19 cellular contexts compared by ENCODE assay signal in the genomic region with DNA sequence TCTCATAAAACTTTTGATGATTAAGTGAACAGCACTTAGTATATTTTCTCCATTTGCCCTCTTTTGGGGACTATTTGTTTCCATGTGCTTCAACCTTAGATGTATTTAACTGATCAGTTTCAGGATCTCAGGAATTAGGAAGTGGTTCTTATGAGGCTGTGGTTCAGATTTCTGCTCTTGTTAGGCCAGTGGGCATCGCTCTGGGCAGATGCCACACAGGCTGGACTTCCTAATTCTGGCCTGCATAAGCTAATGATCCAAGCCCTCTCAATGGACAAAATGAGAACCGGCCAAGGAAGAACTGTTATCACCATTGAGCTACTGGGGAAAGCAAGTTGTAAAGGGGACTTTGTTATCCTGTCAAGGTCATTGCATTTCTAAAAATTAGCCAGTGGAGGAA.
"Had no signal": no experiment of that assay in that cellular context is flagged by ENCODE, and none has a peak within 500 bp of the region (broad histone marks: within the 10 kb centered on the region; RNA-seq: fewer than 3 reads in every experiment).

No MANE protein-coding gene starts in this region.

- DNase-seq: activated CD4-positive, alpha-beta T cell treated with anti-CD3 and anti-CD28 coated beads for 36 hours; activated CD4-positive, alpha-beta T cell treated with anti-CD3 and anti-CD28 coated beads, Interleukin-2, amount 50 U/mL, for 48 hours; activated gamma-delta T cell treated with Interleukin-2 at 50 U/mL for 16 hours; adrenal gland; dermis blood vessel endothelial cell; effector memory CD4-positive, alpha-beta T cell; esophagus squamous epithelium; midbrain; ovary; sigmoid colon; stimulated activated CD4-positive, alpha-beta T cell treated with anti-CD3 and anti-CD28 coated beads, Interleukin-4, amount 100 ng/mL, for 24 hours; SW 1271; T-helper 2 cell had no signal

- H3K4me3 ChIP-seq: adrenal gland, esophagus squamous epithelium, lung, neural progenitor cell, ovary, sigmoid colon, thoracic aorta had no signal

- H3K9me3 Mint-ChIP-seq: activated naive CD4-positive, alpha-beta T cell treated with anti-CD3 and anti-CD28 coated beads, Interleukin-2, amount 50 U/mL, for 72 hours; neural progenitor cell; stimulated activated memory B cell treated with anti-CD40 and anti-IgM and Interleukin-4, amounts not matched to agents 10 μg/mL and 1 μg/mL and 100 μg/mL, for 72 hours; WTC11 had no signal

- H3K27me3 Mint-ChIP-seq: activated CD4-positive, alpha-beta T cell treated with anti-CD3 and anti-CD28 coated beads for 36 hours; stimulated activated memory B cell treated with anti-CD40 and anti-IgM and Interleukin-4, amounts not matched to agents 10 μg/mL and 1 μg/mL and 100 μg/mL, for 72 hours had no signal

- H3K36me3 Mint-ChIP-seq: activated naive CD4-positive, alpha-beta T cell treated with anti-CD3 and anti-CD28 coated beads, Interleukin-2, amount 50 U/mL, for 72 hours; neural progenitor cell; stimulated activated memory B cell treated with anti-CD40 and anti-IgM and Interleukin-4, amounts not matched to agents 10 μg/mL and 1 μg/mL and 100 μg/mL, for 72 hours; WTC11 had no signal

- H3K4me1 Mint-ChIP-seq: stimulated activated memory B cell treated with anti-CD40 and anti-IgM and Interleukin-4, amounts not matched to agents 10 μg/mL and 1 μg/mL and 100 μg/mL, for 72 hours had no signal

- H3K27me3 ChIP-seq: adrenal gland, esophagus squamous epithelium, ovary, sigmoid colon had no signal

- H3K27ac Mint-ChIP-seq: activated CD4-positive, alpha-beta T cell treated with anti-CD3 and anti-CD28 coated beads for 36 hours; activated naive CD4-positive, alpha-beta T cell treated with anti-CD3 and anti-CD28 coated beads, Interleukin-2, amount 50 U/mL, for 72 hours; neural progenitor cell; stimulated activated memory B cell treated with anti-CD40 and anti-IgM and Interleukin-4, amounts not matched to agents 10 μg/mL and 1 μg/mL and 100 μg/mL, for 72 hours; WTC11 had no signal

- H3K4me3 Mint-ChIP-seq: activated CD4-positive, alpha-beta T cell treated with anti-CD3 and anti-CD28 coated beads for 36 hours; neural progenitor cell; stimulated activated memory B cell treated with anti-CD40 and anti-IgM and Interleukin-4, amounts not matched to agents 10 μg/mL and 1 μg/mL and 100 μg/mL, for 72 hours; WTC11 had no signal

- H3K27ac ChIP-seq: adrenal gland, esophagus squamous epithelium, neural progenitor cell, ovary, sigmoid colon, thoracic aorta had no signal

- H3K36me3 ChIP-seq: adrenal gland, esophagus squamous epithelium, neural progenitor cell, ovary, sigmoid colon, thoracic aorta had no signal

- H3K9me3 ChIP-seq: adrenal gland, esophagus squamous epithelium, ovary, sigmoid colon, thoracic aorta had no signal
